ENCODE assay signal across 9 cellular contexts in genomic region chr3:157493627-157494550, GRCh38. TPM values are rescaled to one million over a fixed set of nuclear protein-coding genes. Genes with fewer than 3 reads are reported as not detected.
A peak's percentile ranks its signal among the peaks of the same experiment; 100 is the strongest.
DNase-seq lines count a peak whose midpoint lies in the region; ATAC-seq, FAIRE-seq and TF ChIP-seq lines count a peak whose summit lies in the region.
"Had no signal": no experiment of that assay in that cellular context is flagged by ENCODE, and none has a peak within 500 bp of the region (broad histone marks: within the 10 kb centered on the region; RNA-seq: fewer than 3 reads in every experiment).

No MANE protein-coding gene starts in this region.

- TF ChIP-seq POLR2A in GM12891 (IDR thresholded peaks at IDR 0.05; ENCODE audit: low read depth, low read length): no peak

- peak; percentile 57 for TF ChIP-seq CTCF in astrocyte of the spinal cord (IDR thresholded peaks at IDR 0.05; ENCODE audit: low read depth, low read length)

- in situ Hi-C loops in astrocyte of the spinal cord (cut with HindIII; ENCODE audit: low sequenced_read_pairs): no loop called here

- no peak overlapping the region for H3K4me3 ChIP-seq in astrocyte of the spinal cord (ENCODE audit: low read depth, low read length)

- no peak for FAIRE-seq in GM12891 (lab: Jason Lieb, UNC)

- no peak for ATAC-seq in GM18511 (IDR thresholded peaks at IDR 0.05; ENCODE audit: unreplicated experiment)

- DNase-seq in NCI-H510A treated with DMSO at 0.1 percent for 48 hours (lab: John Stamatoyannopoulos, UW) (peak; percentile 31), NCI-H510A (lab: John Stamatoyannopoulos, UW) (no peak), NCI-H2029 treated with DMSO at 0.1 percent for 48 hours (lab: John Stamatoyannopoulos, UW) (peak; percentile 66), astrocyte of the spinal cord (ENCODE audit: low read depth, low spot score) (peak; percentile 71), kidney glomerular epithelial cell (lab: John Stamatoyannopoulos, UW) (peak; percentile 60), GM12891 (ENCODE audit: insufficient read length, low spot score) (no peak), OCI-M2 (lab: John Stamatoyannopoulos, UW; ENCODE audit: unreplicated experiment) (no peak)

TF ChIP-seq in GM12891, 5 proteins besides CTCF, POLR2A, EP300 and RAD21:
- no peak for TF ChIP-seq PAX5 (IDR thresholded peaks at IDR 0.05; ENCODE audit: insufficient read depth, low read length, severe bottlenecking)
- no peak for TF ChIP-seq SPI1 (IDR thresholded peaks at IDR 0.05; ENCODE audit: low read depth, low read length)
- no peak for TF ChIP-seq POU2F2 (IDR thresholded peaks at IDR 0.05; ENCODE audit: low read depth, low read length)
- TF ChIP-seq POLR2AphosphoS5 (IDR thresholded peaks at IDR 0.05; ENCODE audit: low read depth, low read length): no peak
- TF ChIP-seq TAF1 (IDR thresholded peaks at IDR 0.05; ENCODE audit: low read depth, low read length): no peak
TF ChIP-seq in GM12891: peak in this region for 0.

RNA-seq across cellular contexts. Expression of gene VEPH1, which starts 9.3 kb away (rescaled TPM):
- polyA plus RNA-seq in GM12891 (2012; ENCODE audit: low read depth, missing spikeins): not detected
- polyA plus RNA-seq: CD4-positive, CD25-positive, alpha-beta regulatory T cell had no signal

RNA-seq across cellular contexts. Expression of gene PTX3, which starts 57.2 kb away (rescaled TPM):
- 0.04 TPM for polyA plus RNA-seq in GM12891 (2012; ENCODE audit: low read depth, missing spikeins)
- polyA plus RNA-seq: CD4-positive, CD25-positive, alpha-beta regulatory T cell had no signal

Comparison
In these comparisons a context has a peak if more than half of its experiments do, and no peak if none do; other contexts are left out.
1. DNase-seq: peak in NCI-H510A treated with DMSO at 0.1 percent for 48 hours (single experiment), NCI-H2029 treated with DMSO at 0.1 percent for 48 hours (single experiment), astrocyte of the spinal cord (single experiment) and kidney glomerular epithelial cell (single experiment); none in NCI-H510A (single experiment), GM12891 (single experiment) and OCI-M2 (single experiment).